Comparison of ENCODE assay signal across 14 cellular contexts in genomic region chr1:220770245-220770913, GRCh38. TPM values are rescaled to one million over a fixed set of nuclear protein-coding genes. Genes with fewer than 3 reads are reported as not detected.
DNase-seq lines count a peak whose midpoint lies in the region; ATAC-seq, FAIRE-seq and TF ChIP-seq lines count a peak whose summit lies in the region.
"Had no signal": no experiment of that assay in that cellular context is flagged by ENCODE, and none has a peak within 500 bp of the region (broad histone marks: within the 10 kb centered on the region; RNA-seq: fewer than 3 reads in every experiment).

No MANE protein-coding gene starts in this region.

- H3K4me1 ChIP-seq in upper lobe of right lung, result peaks cover 18% of the 10 kb centered on the region
- H3K4me1 ChIP-seq: colonic mucosa had no signal

- intact Hi-C loops in upper lobe of right lung (cut with DNase I), result no loop called here

- CTCF ChIA-PET in GM10248 (lab: Yijun Ruan, JAX), result interaction anchor here (3.0 kb wide), 1 partner anchor 8 kb away, joined by 14 read pairs; no protein-coding TSS in a partner anchor

- POLR2A ChIA-PET in GM10248 (lab: Yijun Ruan, JAX), result no interaction called here

- H3K9me3 ChIP-seq in upper lobe of right lung, result no peaks in the 10 kb centered on the region
- H3K9me3 ChIP-seq: colonic mucosa, gastrocnemius medialis had no signal

- peak overlapping the region; percentile 63 to 90 (median 88) for H3K4me3 Mint-ChIP-seq in IgD-negative memory B cell

- no peak overlapping the region for H3K4me3 ChIP-seq in upper lobe of right lung
- H3K4me3 ChIP-seq: colonic mucosa, gastrocnemius medialis had no signal

- H3K4me1 Mint-ChIP-seq in IgD-negative memory B cell, result peaks cover 5 to 34% (median 18%) of the 10 kb centered on the region in 3 donors

- H3K36me3 ChIP-seq in upper lobe of right lung, result peaks cover 37% of the 10 kb centered on the region
- H3K36me3 ChIP-seq: colonic mucosa had no signal

- no peak for FAIRE-seq in HTR-8/SVneo (lab: Jason Lieb, UNC)
- no peak for FAIRE-seq in H54 (lab: Jason Lieb, UNC)

- no peaks in the 10 kb centered on the region for H3K27me3 ChIP-seq in upper lobe of right lung
- H3K27me3 ChIP-seq: colonic mucosa, gastrocnemius medialis had no signal

- H3K27ac ChIP-seq in upper lobe of right lung, result no peak overlapping the region
- H3K27ac ChIP-seq: colonic mucosa, gastrocnemius medialis had no signal

- ATAC-seq in GM19372 (IDR thresholded peaks at IDR 0.05; ENCODE audit: low read depth, unreplicated experiment) (peak; percentile 63), HG02852 (IDR thresholded peaks at IDR 0.05; ENCODE audit: unreplicated experiment) (peak; percentile 74), upper lobe of right lung (no peak)
- ATAC-seq: gastrocnemius medialis had no signal

- no peaks in the 10 kb centered on the region for H3K9me3 Mint-ChIP-seq in IgD-negative memory B cell

- TF ChIP-seq CTCF in GM10248 (IDR thresholded peaks at IDR 0.05; ENCODE audit: control extremely low read depth, extremely low read depth, low read depth, missing control alignments) (no peak), upper lobe of right lung (IDR thresholded peaks at IDR 0.05) (no peak)

- H3K27me3 Mint-ChIP-seq in IgD-negative memory B cell, result no peaks in the 10 kb centered on the region

- TF ChIP-seq POLR2A in H54 (IDR thresholded peaks at IDR 0.05; ENCODE audit: low read depth, low read length), result no peak

- peak; percentile 63 for DNase-seq in GM10248 (ENCODE audit: extremely low spot score)
- no peak for DNase-seq in activated CD4-positive, alpha-beta T cell treated with anti-CD3 and anti-CD28 coated beads for 48 hours
- DNase-seq in HTR-8/SVneo (ENCODE audit: insufficient read length, low spot score), result no peak
- no peak for DNase-seq in H54 (ENCODE audit: insufficient read length, low spot score)
- DNase-seq in upper lobe of right lung, result no peak
- DNase-seq: activated naive CD4-positive, alpha-beta T cell treated with Interleukin-2 at 50 U/mL for 16 hours; colonic mucosa; gastrocnemius medialis; mammary epithelial cell; NCI-H1694 treated with DMSO at 0.1 percent for 48 hours; OCI-M1 had no signal

- H3K27ac Mint-ChIP-seq in IgD-negative memory B cell, result peak overlapping the region; percentile 94 to 100 (median 99)

- no peaks in the 10 kb centered on the region for H3K36me3 Mint-ChIP-seq in IgD-negative memory B cell

RNA-seq across cellular contexts. Expression of gene MTARC1, which starts 16.3 kb away (rescaled TPM):
- 1.6 TPM for polyA plus RNA-seq in IgD-negative memory B cell
- 25.2 TPM for total RNA-seq in upper lobe of right lung

RNA-seq across cellular contexts. Expression of gene MTARC2, which starts 22.3 kb away (rescaled TPM):
- polyA plus RNA-seq in IgD-negative memory B cell, result 11.4 TPM
- total RNA-seq in upper lobe of right lung, result 58.6 TPM
